In the genomic region with DNA sequence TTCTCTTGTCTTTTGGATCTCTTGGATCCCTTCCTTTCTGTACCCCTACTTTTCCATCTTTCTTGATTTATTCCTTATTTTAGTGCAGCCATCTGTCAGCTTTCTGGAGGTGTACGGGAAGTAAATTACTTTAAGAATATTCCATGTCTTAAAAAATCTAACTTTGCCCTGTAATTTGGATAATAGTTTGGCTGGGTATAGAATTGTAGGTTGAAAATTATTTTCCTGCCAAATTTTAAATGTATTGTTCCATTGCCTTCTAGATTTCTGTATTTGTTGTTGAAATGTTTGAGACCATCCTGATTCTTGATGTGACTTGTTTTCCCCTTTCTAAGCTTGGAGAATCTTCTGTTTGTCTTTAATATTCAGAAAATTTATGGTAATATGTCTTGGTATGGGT, we compare ENCODE assay signal across 19 cellular contexts. TPM values are rescaled to one million over a fixed set of nuclear protein-coding genes. Genes with fewer than 3 reads are reported as not detected.
DNase-seq lines count a peak whose midpoint lies in the region; ATAC-seq, FAIRE-seq and TF ChIP-seq lines count a peak whose summit lies in the region.
"Had no signal": no experiment of that assay in that cellular context is flagged by ENCODE, and none has a peak within 500 bp of the region (broad histone marks: within the 10 kb centered on the region; RNA-seq: fewer than 3 reads in every experiment).

No MANE protein-coding gene starts in this region.

- POLR2A ChIA-PET in GM12878 (lab: Charles Lee), result interaction anchor here (0.7 kb wide), 1 partner anchor 11 kb away, joined by 4 read pairs; no protein-coding TSS in a partner anchor

- H3K27me3 ChIP-seq in GM12878 (replicated peaks in 1 of 2; ENCODE audit: control insufficient read depth in 2 of 2, insufficient read depth in 2 of 2, low read length in 1 of 2) (no peaks in the 10 kb centered on the region), neural cell (ENCODE audit: insufficient read depth, low read depth, low read length) (no peaks in the 10 kb centered on the region)
- H3K27me3 ChIP-seq: heart right ventricle, spleen had no signal

- TF ChIP-seq POLR2A in GM12878 (IDR thresholded peaks at IDR 0.05; ENCODE audit: low read depth, low read length), result no peak

- no peak for DNase-seq in activated CD4-positive, alpha-beta T cell treated with anti-CD3 and anti-CD28 coated beads, Interleukin-2, amount 10 ng/mL, durations not matched to agents 24 days and 14 days
- DNase-seq in activated CD4-positive, alpha-beta T cell treated with anti-CD3 and anti-CD28 coated beads for 1 hour, result no peak
- no peak for DNase-seq in GM12878 (ENCODE audit: low read depth, low spot score)
- DNase-seq in NOMO-1 treated with DMSO at 0.1 percent for 48 hours (lab: John Stamatoyannopoulos, UW; ENCODE audit: unreplicated experiment), result no peak
- no peak for DNase-seq in stimulated activated CD4-positive, alpha-beta T cell treated with anti-CD3 and anti-CD28 coated beads, Interleukin-4, amount 100 ng/mL, for 24 hours
- DNase-seq in HPDE6-E6E7 (ENCODE audit: extremely low spot score), result no peak
- DNase-seq: DMS79 treated with DMSO at 0.1 percent for 48 hours; effector memory CD4-positive, alpha-beta T cell; GM23248; heart right ventricle; NCI-H1417 treated with DMSO at 0.1 percent for 48 hours; NCI-H526; SHP77 had no signal

- peaks cover 11% of the 10 kb centered on the region for H3K4me1 ChIP-seq in GM12878 (ENCODE audit: control insufficient read depth, insufficient read depth, low read length)

- peaks cover 23% of the 10 kb centered on the region for H3K4me1 Mint-ChIP-seq in activated CD4-positive, alpha-beta T cell treated with anti-CD3 and anti-CD28 coated beads, Interleukin-2, amount 10 ng/mL, durations not matched to agents 24 days and 14 days
- peaks cover 29 to 38% (median 37%) of the 10 kb centered on the region in 3 donors for H3K4me1 Mint-ChIP-seq in IgD-negative memory B cell

- H3K4me3 ChIP-seq in GM12878 (no peak overlapping the region), neural cell (ENCODE audit: low read length) (peak overlapping the region; percentile 84)
- H3K4me3 ChIP-seq: GM23248, heart right ventricle, spleen had no signal

- peaks cover 34% of the 10 kb centered on the region for H3K36me3 Mint-ChIP-seq in activated CD4-positive, alpha-beta T cell treated with anti-CD3 and anti-CD28 coated beads, Interleukin-2, amount 10 ng/mL, durations not matched to agents 24 days and 14 days (ENCODE audit: low read depth)
- H3K36me3 Mint-ChIP-seq in IgD-negative memory B cell, result peaks cover 3% of the 10 kb centered on the region

- RAD21 ChIA-PET in GM12878 (lab: Charles Lee; ENCODE audit: unreplicated experiment), result no interaction called here

- no peak for ATAC-seq in GM12878
- ATAC-seq: heart right ventricle had no signal

- no TSS peak for BruUV-seq in GM12878 (replicated peaks; lab: Mats Ljungman, UMichigan)

- H3K9me2 ChIP-seq in neural cell (ENCODE audit: insufficient read depth, low read length), result no peaks in the 10 kb centered on the region

- CTCF ChIA-PET in GM12878 (lab: Yijun Ruan, JAX), result interaction anchor here (1.5 kb wide), 1 partner anchor 33 kb away, joined by 5 read pairs; no protein-coding TSS in a partner anchor

- intact Hi-C loops in activated CD4-positive, alpha-beta T cell treated with anti-CD3 and anti-CD28 coated beads, Interleukin-2, amount 10 ng/mL, durations not matched to agents 24 days and 14 days (cut with micrococcal nuclease), result no loop called here
- intact Hi-C loops in GM12878 (cut with micrococcal nuclease; ENCODE audit: unreplicated experiment), result no loop called here

- H3K4me2 ChIP-seq in GM12878 (ENCODE audit: control insufficient read depth, insufficient read depth) (no peak overlapping the region), neural cell (ENCODE audit: low read length) (no peak overlapping the region)

- no peaks in the 10 kb centered on the region for H3F3A ChIP-seq in neural cell (ENCODE audit: insufficient read depth, low read length, poor library complexity, severe bottlenecking)

- 94% methylated on average over 1 of the region's 1 CpG for WGBS in GM12878 (ENCODE audit: insufficient coverage, insufficient replicate concordance, low lambda C conversion rate, missing lambda C conversion rate)

- H3K27ac ChIP-seq in GM12878 (ENCODE audit: control insufficient read depth, insufficient read depth) (no peak overlapping the region), neural cell (ENCODE audit: low read length) (no peak overlapping the region)
- H3K27ac ChIP-seq: BLaER1 treated with 17β-estradiol and CSF1 and Interleukin-3, amounts not matched to agents 10 nM and 100 nM; GM23248; heart right ventricle; spleen had no signal

- peak overlapping the region; percentile 15 for H3K4me3 Mint-ChIP-seq in activated CD4-positive, alpha-beta T cell treated with anti-CD3 and anti-CD28 coated beads, Interleukin-2, amount 10 ng/mL, durations not matched to agents 24 days and 14 days
- H3K4me3 Mint-ChIP-seq in IgD-negative memory B cell, result peak overlapping the region in 3 of 4 donors; percentile 94 to 98 (median 98)

- FAIRE-seq in GM12878 (lab: Jason Lieb, UNC), result no peak
- FAIRE-seq: A204.1, HTR-8/SVneo had no signal

- SMC1A ChIA-PET in GM12878 (lab: Charles Lee; ENCODE audit: uncharacterized antibody, unreplicated experiment), result interaction anchor here (0.6 to 0.7 kb wide), 2 partner anchors 38 to 355 kb away, joined by 3 read pairs; no protein-coding TSS in a partner anchor

- TF ChIP-seq EP300 in GM12878 (IDR thresholded peaks at IDR 0.05; ENCODE audit: borderline replicate concordance in 1 of 2, control insufficient read depth in 1 of 2, low read depth in 2 of 2, low read length in 2 of 2), result no peak
- TF ChIP-seq EP300 in neural cell (conservative IDR thresholded peaks at IDR 0.05; ENCODE audit: poor library complexity, severe bottlenecking), result no peak

- TF ChIP-seq RAD21 in GM12878 (IDR thresholded peaks at IDR 0.05; ENCODE audit: insufficient read depth, low read depth, low read length) (no peak), neural cell (conservative IDR thresholded peaks at IDR 0.05) (no peak)

- H3K9me3 ChIP-seq in GM12878 (replicated peaks; ENCODE audit: control insufficient read depth, insufficient read depth, low read length) (peaks cover 6% of the 10 kb centered on the region; the same call in 1 of the 3 replicates), neural cell (ENCODE audit: low read length) (no peaks in the 10 kb centered on the region)

- H4K20me1 ChIP-seq in GM12878 (ENCODE audit: control insufficient read depth, insufficient read depth) (no peaks in the 10 kb centered on the region), neural cell (ENCODE audit: insufficient read depth) (no peaks in the 10 kb centered on the region)

- H3K27me3 Mint-ChIP-seq in activated CD4-positive, alpha-beta T cell treated with anti-CD3 and anti-CD28 coated beads, Interleukin-2, amount 10 ng/mL, durations not matched to agents 24 days and 14 days, result no peaks in the 10 kb centered on the region
- H3K27me3 Mint-ChIP-seq in IgD-negative memory B cell, result no peaks in the 10 kb centered on the region

- H3K36me3 ChIP-seq in GM12878 (ENCODE audit: control insufficient read depth in 2 of 2, insufficient read depth in 2 of 2, low read length in 1 of 2) (0 out of 4 replicates have a peak, but pooled peaks cover 0 to 3% of the 10 kb centered on the region in 2 experiments), neural cell (ENCODE audit: insufficient read depth, low read length) (no peaks in the 10 kb centered on the region)

- H2AFZ ChIP-seq in GM12878 (ENCODE audit: control insufficient read depth, low read depth, low read length), result no peak overlapping the region
- H2AFZ ChIP-seq in neural cell (ENCODE audit: low read depth, low read length), result no peak overlapping the region
- H2AFZ ChIP-seq: GM23248 had no signal

- H3K9ac ChIP-seq in GM12878 (ENCODE audit: control insufficient read depth, insufficient read depth, low read length), result no peak overlapping the region
- no peak overlapping the region for H3K9ac ChIP-seq in neural cell (ENCODE audit: low read length)
- H3K9ac ChIP-seq: BLaER1 treated with 17β-estradiol and CSF1 and Interleukin-3, amounts not matched to agents 10 nM and 100 nM; GM23248 had no signal

- H3K79me2 ChIP-seq in GM12878 (ENCODE audit: control insufficient read depth, insufficient read depth, low read length) (peaks cover 38% of the 10 kb centered on the region), neural cell (replicated peaks; ENCODE audit: insufficient read depth, low read length) (peaks cover 51% of the 10 kb centered on the region)

- TF ChIP-seq CTCF in GM12878 (IDR thresholded peaks at IDR 0.05 in 2 of 3, conservative IDR thresholded peaks at IDR 0.05 in 1 of 3; ENCODE audit: control insufficient read depth in 2 of 3, extremely low read depth in 1 of 3, insufficient read depth in 1 of 3, low read depth in 3 of 3, low read length in 3 of 3) (no peak), neural cell (IDR thresholded peaks at IDR 0.05; ENCODE audit: poor library complexity, severe bottlenecking) (no peak)

- H3K27ac Mint-ChIP-seq in activated CD4-positive, alpha-beta T cell treated with anti-CD3 and anti-CD28 coated beads, Interleukin-2, amount 10 ng/mL, durations not matched to agents 24 days and 14 days, result no peak overlapping the region
- H3K27ac Mint-ChIP-seq in IgD-negative memory B cell, result peak overlapping the region in 2 of 3 donors; percentile 86 to 99

- H3K9me3 Mint-ChIP-seq in activated CD4-positive, alpha-beta T cell treated with anti-CD3 and anti-CD28 coated beads, Interleukin-2, amount 10 ng/mL, durations not matched to agents 24 days and 14 days, result no peaks in the 10 kb centered on the region
- peaks cover 3 to 9% (median 3%) of the 10 kb centered on the region in 3 donors for H3K9me3 Mint-ChIP-seq in IgD-negative memory B cell

- in situ Hi-C loops in GM12878 (cut with MboI), result no loop called here

RNA-seq across cellular contexts. Expression of gene DDX19B, which starts 2.1 kb away (rescaled TPM):
- 29.4 and 30.4 TPM in 2 replicates for total RNA-seq in activated CD4-positive, alpha-beta T cell treated with anti-CD3 and anti-CD28 coated beads, Interleukin-2, amount 10 ng/mL, durations not matched to agents 24 days and 14 days
- polyA plus RNA-seq in IgD-negative memory B cell (53.8 TPM), GM12878 (2011; rRNA removed) (23.4 and 45.1 TPM in 2 replicates), GM12878 (2014; fragmentation: Illumina TruSeq; extraction: Trizol) (69.1 and 81.8 TPM in 2 replicates), GM12878 (2014; fragmentation: Nextera tagmentation; extraction: Ambion mirVana) (10 to 100 TPM; 14.1 to 17.6 TPM), GM12878 (2014; rRNA removed) (33.2 and 38.7 TPM in 2 replicates), GM12878 (2016; fragmentation: Nextera tagmentation; extraction: Ambion mirVana) (10 to 100 TPM; 54.8 to 55.2 TPM), neural cell (36.6 and 47.8 TPM in 2 replicates)
- 31.3 and 36.2 TPM in 2 replicates for total RNA-seq in GM12878 (2013; cell fraction: nucleolus; rRNA removed)
- total RNA-seq in GM12878 (2014; rRNA removed) (42.0 and 44.6 TPM in 2 replicates), GM12878 (2014; rRNA removed; fragmentation: Illumina TruSeq; extraction: Trizol) (34.2 and 37.7 TPM in 2 replicates), GM12878 (2021) (38.5 and 40.4 TPM in 2 replicates)
- 32.2 TPM for polyA plus RNA-seq in GM12878 (2011; ENCODE audit: low read depth)
- polyA plus RNA-seq in GM12878 (2011; cell fraction: cytosol; rRNA removed), result 42.3 and 53.9 TPM in 2 replicates
- 38.8 and 53.3 TPM in 2 replicates for polyA plus RNA-seq in GM12878 (2011; cell fraction: nucleus; rRNA removed)
- 33.9 and 36.8 TPM in 2 replicates for polyA plus RNA-seq in GM12878 (2012)
- 16.1 and 18.2 TPM in 2 replicates for polyA minus RNA-seq in GM12878 (2011; rRNA and poly(A)+ RNA removed)
- polyA minus RNA-seq in GM12878 (2011; cell fraction: cytosol; rRNA and poly(A)+ RNA removed), result 6.4 and 9.3 TPM in 2 replicates
- 5.4 and 7.6 TPM in 2 replicates for polyA minus RNA-seq in GM12878 (2011; cell fraction: nucleus; rRNA and poly(A)+ RNA removed)
- polyA minus RNA-seq in neural cell, result 45.1 and 46.7 TPM in 2 replicates

RNA-seq across cellular contexts. Expression of gene AARS1, which starts 11.8 kb away (rescaled TPM):
- 115 and 117 TPM in 2 replicates for total RNA-seq in activated CD4-positive, alpha-beta T cell treated with anti-CD3 and anti-CD28 coated beads, Interleukin-2, amount 10 ng/mL, durations not matched to agents 24 days and 14 days
- polyA plus RNA-seq in IgD-negative memory B cell (37.6 TPM), GM12878 (2011; rRNA removed) (79.0 and 97.9 TPM in 2 replicates), GM12878 (2014; fragmentation: Illumina TruSeq; extraction: Trizol) (86.4 and 98.5 TPM in 2 replicates), GM12878 (2014; fragmentation: Nextera tagmentation; extraction: Ambion mirVana) (10 to 100 TPM; 21.5 to 47.7 TPM), GM12878 (2014; rRNA removed) (78.8 and 82.9 TPM in 2 replicates), GM12878 (2016; fragmentation: Nextera tagmentation; extraction: Ambion mirVana) (100 to 1,000 TPM; 139 to 143 TPM), neural cell (33.7 and 56.4 TPM in 2 replicates)
- 39.5 and 42.6 TPM in 2 replicates for total RNA-seq in GM12878 (2013; cell fraction: nucleolus; rRNA removed)
- total RNA-seq in GM12878 (2014; rRNA removed) (96.0 and 96.5 TPM in 2 replicates), GM12878 (2014; rRNA removed; fragmentation: Illumina TruSeq; extraction: Trizol) (62.7 and 64.0 TPM in 2 replicates), GM12878 (2021) (101 and 107 TPM in 2 replicates)
- polyA plus RNA-seq in GM12878 (2011; ENCODE audit: low read depth), result 73.0 TPM
- polyA plus RNA-seq in GM12878 (2011; cell fraction: cytosol; rRNA removed), result 90.2 and 102 TPM in 2 replicates
- polyA plus RNA-seq in GM12878 (2011; cell fraction: nucleus; rRNA removed), result 93.7 and 96.5 TPM in 2 replicates
- polyA plus RNA-seq in GM12878 (2012), result 105 and 112 TPM in 2 replicates
- 108 and 136 TPM in 2 replicates for polyA minus RNA-seq in GM12878 (2011; rRNA and poly(A)+ RNA removed)
- 34.9 and 48.2 TPM in 2 replicates for polyA minus RNA-seq in GM12878 (2011; cell fraction: cytosol; rRNA and poly(A)+ RNA removed)
- 25.9 and 42.8 TPM in 2 replicates for polyA minus RNA-seq in GM12878 (2011; cell fraction: nucleus; rRNA and poly(A)+ RNA removed)
- polyA minus RNA-seq in neural cell, result 63.3 and 67.7 TPM in 2 replicates

RNA-seq across cellular contexts. Expression of gene DDX19A, which starts 45.6 kb away (rescaled TPM):
- 73.0 and 73.3 TPM in 2 replicates for total RNA-seq in activated CD4-positive, alpha-beta T cell treated with anti-CD3 and anti-CD28 coated beads, Interleukin-2, amount 10 ng/mL, durations not matched to agents 24 days and 14 days
- 38.2 TPM for polyA plus RNA-seq in IgD-negative memory B cell
- total RNA-seq in GM12878 (2013; cell fraction: nucleolus; rRNA removed), result 77.6 and 80.3 TPM in 2 replicates
- total RNA-seq in GM12878 (2014; rRNA removed), result 41.9 and 42.0 TPM in 2 replicates
- total RNA-seq in GM12878 (2014; rRNA removed; fragmentation: Illumina TruSeq; extraction: Trizol), result 38.6 and 42.5 TPM in 2 replicates
- 32.1 and 33.9 TPM in 2 replicates for total RNA-seq in GM12878 (2021)
- 17.5 TPM for polyA plus RNA-seq in GM12878 (2011; ENCODE audit: low read depth)
- polyA plus RNA-seq in GM12878 (2011; rRNA removed), result 31.8 and 38.0 TPM in 2 replicates
- polyA plus RNA-seq in GM12878 (2011; cell fraction: cytosol; rRNA removed), result 36.8 and 41.9 TPM in 2 replicates
- polyA plus RNA-seq in GM12878 (2011; cell fraction: nucleus; rRNA removed), result 21.1 and 30.9 TPM in 2 replicates
- polyA plus RNA-seq in GM12878 (2012), result 19.7 and 21.0 TPM in 2 replicates
- 40.3 and 50.6 TPM in 2 replicates for polyA plus RNA-seq in GM12878 (2014; fragmentation: Illumina TruSeq; extraction: Trizol)
- 10 to 100 TPM; 19.5 to 20.7 TPM for polyA plus RNA-seq in GM12878 (2014; fragmentation: Nextera tagmentation; extraction: Ambion mirVana)
- polyA plus RNA-seq in GM12878 (2014; rRNA removed), result 44.1 and 46.3 TPM in 2 replicates
- 10 to 100 TPM; 51.9 to 56.9 TPM for polyA plus RNA-seq in GM12878 (2016; fragmentation: Nextera tagmentation; extraction: Ambion mirVana)
- polyA minus RNA-seq in GM12878 (2011; rRNA and poly(A)+ RNA removed), result 43.8 and 49.0 TPM in 2 replicates
- 13.7 and 14.6 TPM in 2 replicates for polyA minus RNA-seq in GM12878 (2011; cell fraction: cytosol; rRNA and poly(A)+ RNA removed)
- polyA minus RNA-seq in GM12878 (2011; cell fraction: nucleus; rRNA and poly(A)+ RNA removed), result 17.8 and 27.5 TPM in 2 replicates
- 39.5 and 53.0 TPM in 2 replicates for polyA plus RNA-seq in neural cell
- polyA minus RNA-seq in neural cell, result 41.1 and 49.9 TPM in 2 replicates

RNA-seq across cellular contexts. Expression of gene EXOSC6, which starts 49.4 kb away (rescaled TPM):
- total RNA-seq in activated CD4-positive, alpha-beta T cell treated with anti-CD3 and anti-CD28 coated beads, Interleukin-2, amount 10 ng/mL, durations not matched to agents 24 days and 14 days, result 38.0 and 39.2 TPM in 2 replicates
- 4.8 TPM for polyA plus RNA-seq in IgD-negative memory B cell
- total RNA-seq in GM12878 (2013; cell fraction: nucleolus; rRNA removed), result 17.7 and 19.6 TPM in 2 replicates
- 27.5 and 28.3 TPM in 2 replicates for total RNA-seq in GM12878 (2014; rRNA removed)
- total RNA-seq in GM12878 (2014; rRNA removed; fragmentation: Illumina TruSeq; extraction: Trizol), result 14.7 and 15.4 TPM in 2 replicates
- 23.6 and 24.8 TPM in 2 replicates for total RNA-seq in GM12878 (2021)
- 5.2 TPM for polyA plus RNA-seq in GM12878 (2011; ENCODE audit: low read depth)
- polyA plus RNA-seq in GM12878 (2011; rRNA removed), result 9.6 and 11.1 TPM in 2 replicates
- polyA plus RNA-seq in GM12878 (2011; cell fraction: cytosol; rRNA removed), result 8.6 and 9.2 TPM in 2 replicates
- polyA plus RNA-seq in GM12878 (2011; cell fraction: nucleus; rRNA removed), result 3.9 and 6.5 TPM in 2 replicates
- 6.1 and 9.2 TPM in 2 replicates for polyA plus RNA-seq in GM12878 (2012)
- polyA plus RNA-seq in GM12878 (2014; fragmentation: Illumina TruSeq; extraction: Trizol), result 10.6 and 11.8 TPM in 2 replicates
- polyA plus RNA-seq in GM12878 (2014; fragmentation: Nextera tagmentation; extraction: Ambion mirVana), result 1 to 10 TPM; 8.2 to 9.0 TPM
- 17.3 and 19.1 TPM in 2 replicates for polyA plus RNA-seq in GM12878 (2014; rRNA removed)
- polyA plus RNA-seq in GM12878 (2016; fragmentation: Nextera tagmentation; extraction: Ambion mirVana), result 10 to 100 TPM; 13.5 to 17.6 TPM
- polyA minus RNA-seq in GM12878 (2011; rRNA and poly(A)+ RNA removed), result 4.2 and 5.3 TPM in 2 replicates
- 6.5 and 7.2 TPM in 2 replicates for polyA minus RNA-seq in GM12878 (2011; cell fraction: cytosol; rRNA and poly(A)+ RNA removed)
- 4.2 and 9.6 TPM in 2 replicates for polyA minus RNA-seq in GM12878 (2011; cell fraction: nucleus; rRNA and poly(A)+ RNA removed)
- 45.3 and 56.6 TPM in 2 replicates for polyA plus RNA-seq in neural cell
- 60.3 and 67.7 TPM in 2 replicates for polyA minus RNA-seq in neural cell
